Comparison of ENCODE assay signal across 1 cellular context in genomic region chr20:37564388-37565133, GRCh38.
A peak's percentile ranks its signal among the peaks of the same experiment; 100 is the strongest.
TF ChIP-seq lines count a peak whose summit lies in the region.

No MANE protein-coding gene starts in this region.

TF ChIP-seq in HEK293, 187 proteins besides CTCF, POLR2A, EP300 and RAD21 (continued from another document):
- no peak for TF ChIP-seq ZBTB6 (tag by site-specific recombination; IDR thresholded peaks at IDR 0.05)
- TF ChIP-seq ZNF561 (tag by site-specific recombination; IDR thresholded peaks at IDR 0.05; ENCODE audit: borderline replicate concordance), result 0 out of 2 replicates have a peak, but pooled peaks have one; percentile 26
